ENCODE assay signal across 7 cellular contexts in the genomic region with DNA sequence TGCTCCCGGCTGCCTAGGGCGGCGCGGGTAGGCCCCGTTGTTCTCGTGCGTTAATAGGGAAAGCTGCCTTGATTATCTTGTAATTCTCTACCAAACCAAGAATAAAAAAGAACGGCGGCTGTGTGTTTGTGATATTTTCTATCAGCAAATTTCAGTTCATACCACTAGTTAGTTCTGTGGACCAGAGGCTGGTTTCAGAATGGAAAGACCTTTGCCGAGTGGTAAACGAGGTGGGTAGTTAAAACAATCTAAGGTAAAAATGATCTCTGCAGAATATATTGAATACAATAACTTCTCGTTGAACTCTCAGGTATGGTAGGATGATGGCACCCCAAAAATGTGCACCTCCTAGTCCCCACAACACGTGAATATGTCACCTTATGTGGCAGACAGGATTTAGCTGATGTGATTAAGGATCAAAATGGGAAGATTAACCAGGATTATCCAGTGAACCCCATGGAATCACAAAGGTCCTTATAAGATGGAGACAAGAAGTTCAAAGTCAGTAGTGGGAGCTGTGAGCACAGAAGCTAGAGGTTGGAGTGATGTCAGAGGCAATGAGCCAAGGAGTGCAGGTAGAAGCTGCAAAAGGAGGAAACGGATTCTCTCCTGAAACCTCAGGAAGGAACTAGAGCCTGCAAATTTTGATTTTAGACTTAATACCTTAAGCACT. TPM values are rescaled to one million over a fixed set of nuclear protein-coding genes. Genes with fewer than 3 reads are reported as not detected.
DNase-seq lines count a peak whose midpoint lies in the region; ATAC-seq and TF ChIP-seq lines count a peak whose summit lies in the region.

No MANE protein-coding gene starts in this region.

- no peak for TF ChIP-seq POLR2A in GM18505 (IDR thresholded peaks at IDR 0.05; ENCODE audit: borderline replicate concordance, extremely low read depth, insufficient read depth, insufficient read length)

- no peaks in the 10 kb centered on the region for H3K9me3 ChIP-seq in lung (ENCODE audit: control insufficient read depth in 2 of 2, insufficient read depth in 1 of 2, low read length in 1 of 2)

- H4K20me1 ChIP-seq in KMS-11 (ENCODE audit: insufficient read depth): no peaks in the 10 kb centered on the region

- in situ Hi-C loops in astrocyte of the spinal cord (cut with HindIII; ENCODE audit: low sequenced_read_pairs): no loop called here

- H3K4me3 ChIP-seq in GM12875 (ENCODE audit: low read depth, low read length): peak overlapping the region; percentile 85
- H3K4me3 ChIP-seq in KMS-11 (IDR thresholded peaks at IDR 0.05; ENCODE audit: insufficient read depth, low read depth, low read length): no peak overlapping the region
- H3K4me3 ChIP-seq in astrocyte of the spinal cord (ENCODE audit: low read depth, low read length): peak overlapping the region; percentile 62
- peak overlapping the region; percentile 72 for H3K4me3 ChIP-seq in lung
- peak overlapping the region; percentile 73 for H3K4me3 ChIP-seq in urinary bladder (ENCODE audit: low read depth, low read length)

- peak overlapping the region; percentile 95 for H3K27ac ChIP-seq in KMS-11
- H3K27ac ChIP-seq in lung (ENCODE audit: low read depth in 1 of 2, low read length in 1 of 2): peak overlapping the region; percentile 96 to 98
- peak overlapping the region; percentile 98 for H3K27ac ChIP-seq in urinary bladder (ENCODE audit: low read depth)

- 4 to 6% methylated on average over 14 of the region's 14 CpGs for WGBS in lung, 2 donors
- 5% methylated on average over 14 of the region's 14 CpGs for WGBS in urinary bladder

- H3K36me3 ChIP-seq in KMS-11 (ENCODE audit: insufficient read depth) (no peaks in the 10 kb centered on the region), lung (ENCODE audit: control insufficient read depth in 2 of 2, insufficient read depth in 2 of 2, low read length in 2 of 2) (peaks cover 0 to 1% of the 10 kb centered on the region in 2 donors), urinary bladder (ENCODE audit: insufficient read depth) (no peaks in the 10 kb centered on the region)

- H3K79me2 ChIP-seq in KMS-11 (ENCODE audit: insufficient read depth, low read depth): peaks cover 37% of the 10 kb centered on the region

- H3K4me2 ChIP-seq in KMS-11: peak overlapping the region; percentile 97

- TF ChIP-seq CTCF in GM12875 (IDR thresholded peaks at IDR 0.05; ENCODE audit: borderline replicate concordance, insufficient read depth, low read depth, low read length): no peak
- TF ChIP-seq CTCF in KMS-11 (conservative IDR thresholded peaks at IDR 0.05; ENCODE audit: low read depth, low read length): no peak
- no peak for TF ChIP-seq CTCF in astrocyte of the spinal cord (IDR thresholded peaks at IDR 0.05; ENCODE audit: low read depth, low read length)
- TF ChIP-seq CTCF in lung (IDR thresholded peaks at IDR 0.05; ENCODE audit: control extremely low read depth, extremely low read depth): no peak

- H3K9ac ChIP-seq in KMS-11: peak overlapping the region; percentile 99

- peaks cover 40% of the 10 kb centered on the region for H3K4me1 ChIP-seq in KMS-11 (ENCODE audit: low read depth, poor library complexity, severe bottlenecking)
- H3K4me1 ChIP-seq in lung (ENCODE audit: control insufficient read depth in 2 of 2, insufficient read depth in 2 of 2, low read length in 2 of 2): peaks cover 5% of the 10 kb centered on the region in 2 donors
- no peaks in the 10 kb centered on the region for H3K4me1 ChIP-seq in urinary bladder (ENCODE audit: insufficient read depth)

- no peak for DNase-seq in astrocyte of the spinal cord (ENCODE audit: low read depth, low spot score)
- DNase-seq in lung (ENCODE audit: low spot score): no peak
- no peak for DNase-seq in NCI-H1694 treated with DMSO at 0.1 percent for 48 hours (lab: John Stamatoyannopoulos, UW)

- no peaks in the 10 kb centered on the region for H3K27me3 ChIP-seq in KMS-11 (ENCODE audit: insufficient read depth, low read depth)
- no peaks in the 10 kb centered on the region for H3K27me3 ChIP-seq in lung (ENCODE audit: control insufficient read depth, insufficient read depth)

- ATAC-seq in lung (ENCODE audit: insufficient read depth, low FRiP score) (no peak), GM18505 (IDR thresholded peaks at IDR 0.05; ENCODE audit: unreplicated experiment) (no peak)

- H2AFZ ChIP-seq in KMS-11 (ENCODE audit: low read depth): peak overlapping the region; percentile 65

RNA-seq across cellular contexts. Expression of a gene that starts 0.6 kb away (rescaled TPM):
- total RNA-seq in lung: 10 to 100 TPM; 32.5 to 39.2 TPM
- polyA plus RNA-seq in lung: 10 to 100 TPM in 1 of 2 donors, 1 to 10 TPM in 1; 5.4 to 11.4 TPM
- 59.8 TPM for total RNA-seq in urinary bladder
- polyA plus RNA-seq in urinary bladder: 19.0 TPM

RNA-seq across cellular contexts. Expression of a gene that starts 5.0 kb away (rescaled TPM):
- total RNA-seq in lung (10 to 100 TPM; 56.0 to 95.4 TPM), urinary bladder (32.7 TPM)
- polyA plus RNA-seq in lung (10 to 100 TPM; 16.8 to 42.7 TPM), urinary bladder (9.9 TPM)
